18 cellular contexts compared by ENCODE assay signal in genomic region chr10:27540672-27541071, GRCh38.
"Had no signal": no experiment of that assay in that cellular context is flagged by ENCODE, and none has a peak within 500 bp of the region (broad histone marks: within the 10 kb centered on the region; RNA-seq: fewer than 3 reads in every experiment).

No MANE protein-coding gene starts in this region.

- H3K4me3 Mint-ChIP-seq: activated CD4-positive, alpha-beta T cell treated with anti-CD3 and anti-CD28 coated beads, Interleukin-2, amount 10 ng/mL, durations not matched to agents 24 days and 14 days; activated naive CD8-positive, alpha-beta T cell; mesothelial cell of epicardium; neural progenitor cell had no signal

- DNase-seq: activated CD4-positive, alpha-beta T cell treated with anti-CD3 and anti-CD28 coated beads, Interleukin-2, amount 10 ng/mL, durations not matched to agents 24 days and 14 days; activated CD8-positive, alpha-beta memory T cell treated with anti-CD3 and anti-CD28 coated beads, Interleukin-2, amount 50 U/mL, for 4 hours; activated gamma-delta T cell; activated T-cell treated with anti-CD3 and anti-CD28 coated beads, Interleukin-2, amount 50 U/mL, for 48 hours; amniotic stem cell; colonic mucosa; lower lobe of right lung; stimulated activated CD4-positive, alpha-beta T cell treated with anti-CD3 and anti-CD28 coated beads, Interleukin-12 subunit alpha, Interleukin-12 subunit beta, amount 100 ng/mL, for 4 hours; stimulated activated CD4-positive, alpha-beta T cell treated with anti-CD3 and anti-CD28 coated beads, Interleukin-1b, Interleukin-23, amount 100 ng/mL, for 48 hours; stimulated activated CD8-positive, alpha-beta memory T cell treated with anti-CD3 and anti-CD28 coated beads, Interleukin-4, amount 100 ng/mL, for 48 hours; stimulated activated naive CD4-positive, alpha-beta T cell treated with Interleukin-2 at 50 U/mL for 16 hours; T1000; thyroid gland had no signal

- H3K4me1 Mint-ChIP-seq: mesothelial cell of epicardium had no signal

- H3K27me3 ChIP-seq: colonic mucosa, esophagus muscularis mucosa, neural progenitor cell, thyroid gland had no signal

- H3K27ac Mint-ChIP-seq: activated CD4-positive, alpha-beta T cell treated with anti-CD3 and anti-CD28 coated beads, Interleukin-2, amount 10 ng/mL, durations not matched to agents 24 days and 14 days; mesothelial cell of epicardium; neural progenitor cell; progenitor cell of endocrine pancreas had no signal

- H3K4me3 ChIP-seq: colonic mucosa, esophagus muscularis mucosa, lower lobe of right lung, neural progenitor cell, thyroid gland had no signal

- H3K27me3 Mint-ChIP-seq: activated CD4-positive, alpha-beta T cell treated with anti-CD3 and anti-CD28 coated beads, Interleukin-2, amount 10 ng/mL, durations not matched to agents 24 days and 14 days; activated naive CD8-positive, alpha-beta T cell; progenitor cell of endocrine pancreas had no signal

- H3K36me3 ChIP-seq: colonic mucosa, neural progenitor cell had no signal

- H3K4me1 ChIP-seq: colonic mucosa, neural progenitor cell, thyroid gland had no signal

- H3K9me3 Mint-ChIP-seq: activated CD4-positive, alpha-beta T cell treated with anti-CD3 and anti-CD28 coated beads, Interleukin-2, amount 10 ng/mL, durations not matched to agents 24 days and 14 days; mesothelial cell of epicardium; neural progenitor cell had no signal

- H3K27ac ChIP-seq: colonic mucosa, esophagus muscularis mucosa, lower lobe of right lung, neural progenitor cell, thyroid gland had no signal

- H3K9me3 ChIP-seq: colonic mucosa, esophagus muscularis mucosa, lower lobe of right lung, thyroid gland had no signal
